ENCODE assay signal across 9 cellular contexts in genomic region chr4:80185787-80186548, GRCh38. TPM values are rescaled to one million over a fixed set of nuclear protein-coding genes. Genes with fewer than 3 reads are reported as not detected.
DNase-seq lines count a peak whose midpoint lies in the region; ATAC-seq, FAIRE-seq and TF ChIP-seq lines count a peak whose summit lies in the region.
"Had no signal": no experiment of that assay in that cellular context is flagged by ENCODE, and none has a peak within 500 bp of the region (broad histone marks: within the 10 kb centered on the region; RNA-seq: fewer than 3 reads in every experiment).

No MANE protein-coding gene starts in this region.

- peaks cover 17 to 65% (median 51%) of the 10 kb centered on the region in 4 donors for H3K4me1 Mint-ChIP-seq in CD4-positive, CD25-positive, alpha-beta regulatory T cell
- H3K4me1 Mint-ChIP-seq in neural progenitor cell, result peaks cover 31% of the 10 kb centered on the region

- H3K27ac ChIP-seq in CD4-positive, CD25-positive, alpha-beta regulatory T cell (ENCODE audit: insufficient read depth, low read length, poor library complexity, severe bottlenecking), result no peak overlapping the region
- H3K27ac ChIP-seq in OCI-LY3 (ENCODE audit: low read length) (no peak overlapping the region), neural progenitor cell (no peak overlapping the region), aorta (ENCODE audit: low read depth in 1 of 2, low read length in 2 of 2) (no peak overlapping the region)
- no peak overlapping the region for H3K27ac ChIP-seq in effector memory CD4-positive, alpha-beta T cell (ENCODE audit: insufficient read depth, low read length, poor library complexity, severe bottlenecking)
- H3K27ac ChIP-seq: thyroid gland had no signal

- H3K9ac ChIP-seq in OCI-LY3 (ENCODE audit: low read length) (no peak overlapping the region), neural progenitor cell (no peak overlapping the region)

- FAIRE-seq in urothelium cell line (lab: Jason Lieb, UNC) (no peak), H54 (lab: Jason Lieb, UNC) (no peak)

- POLR2A ChIA-PET in GM10248 (lab: Yijun Ruan, JAX), result no interaction called here

- peaks cover 11% of the 10 kb centered on the region for H3F3A ChIP-seq in neural progenitor cell (ENCODE audit: low read depth)

- H3K36me3 ChIP-seq in CD4-positive, CD25-positive, alpha-beta regulatory T cell (ENCODE audit: control insufficient read depth, insufficient read depth, low read length), result peaks cover 12% of the 10 kb centered on the region
- H3K36me3 ChIP-seq in OCI-LY3 (replicated peaks; ENCODE audit: low read depth, low read length) (no peaks in the 10 kb centered on the region), neural progenitor cell (no peaks in the 10 kb centered on the region), aorta (ENCODE audit: control insufficient read depth in 1 of 2, insufficient read depth in 2 of 2, low read length in 1 of 2) (no peaks in the 10 kb centered on the region)
- no peaks in the 10 kb centered on the region for H3K36me3 ChIP-seq in effector memory CD4-positive, alpha-beta T cell (ENCODE audit: control insufficient read depth, insufficient read depth, low read length)
- H3K36me3 ChIP-seq: thyroid gland had no signal

- H3K4me3 ChIP-seq in CD4-positive, CD25-positive, alpha-beta regulatory T cell (ENCODE audit: low read depth, low read length), result peak overlapping the region; percentile 97
- H3K4me3 ChIP-seq in OCI-LY3 (ENCODE audit: low read length), result peak overlapping the region; percentile 95; the same call in 1 of the 2 replicates
- H3K4me3 ChIP-seq in effector memory CD4-positive, alpha-beta T cell (ENCODE audit: insufficient read depth, low read depth, low read length, poor library complexity, severe bottlenecking), result peak overlapping the region; percentile 100
- no peak overlapping the region for H3K4me3 ChIP-seq in neural progenitor cell
- H3K4me3 ChIP-seq in aorta (ENCODE audit: low read length in 2 of 2), result no peak overlapping the region

- H3K27me3 Mint-ChIP-seq in CD4-positive, CD25-positive, alpha-beta regulatory T cell, result no peaks in the 10 kb centered on the region
- peaks cover 81% of the 10 kb centered on the region for H3K27me3 Mint-ChIP-seq in neural progenitor cell (ENCODE audit: insufficient read depth, low read depth)

- TF ChIP-seq CTCF in OCI-LY3 (IDR thresholded peaks at IDR 0.05; ENCODE audit: low read depth, low read length) (no peak), neural progenitor cell (IDR thresholded peaks at IDR 0.05) (no peak), GM10248 (IDR thresholded peaks at IDR 0.05; ENCODE audit: control extremely low read depth, extremely low read depth, low read depth, missing control alignments) (no peak)

- no peak for DNase-seq in CD4-positive, CD25-positive, alpha-beta regulatory T cell
- no peak for DNase-seq in effector memory CD4-positive, alpha-beta T cell
- DNase-seq in neural progenitor cell (ENCODE audit: low spot score) (peak; percentile 57), GM10248 (ENCODE audit: extremely low spot score) (no peak), urothelium cell line (ENCODE audit: low spot score) (no peak), H54 (ENCODE audit: insufficient read length, low spot score) (no peak), aorta (no peak)
- DNase-seq: thyroid gland had no signal

- no peaks in the 10 kb centered on the region for H3K27me3 ChIP-seq in CD4-positive, CD25-positive, alpha-beta regulatory T cell (ENCODE audit: control insufficient read depth, insufficient read depth, low read length)
- H3K27me3 ChIP-seq in OCI-LY3 (ENCODE audit: low read depth, low read length) (peaks cover 19% of the 10 kb centered on the region), neural progenitor cell (peaks cover 100% of the 10 kb centered on the region), aorta (ENCODE audit: control insufficient read depth in 1 of 2, insufficient read depth in 2 of 2, low read length in 1 of 2) (peaks cover 0 to 7% of the 10 kb centered on the region in 2 donors)
- H3K27me3 ChIP-seq in effector memory CD4-positive, alpha-beta T cell (replicated peaks; ENCODE audit: control insufficient read depth, insufficient read depth, low read length, poor library complexity, severe bottlenecking), result no peaks in the 10 kb centered on the region

- TF ChIP-seq POLR2A in H54 (IDR thresholded peaks at IDR 0.05; ENCODE audit: low read depth, low read length), result no peak

- H2AFZ ChIP-seq in OCI-LY3 (ENCODE audit: low read depth, low read length) (no peak overlapping the region), neural progenitor cell (replicated peaks) (no peak overlapping the region)

- peaks cover 54% of the 10 kb centered on the region for H3K4me1 ChIP-seq in CD4-positive, CD25-positive, alpha-beta regulatory T cell (ENCODE audit: control insufficient read depth, insufficient read depth, low read length, poor library complexity, severe bottlenecking)
- H3K4me1 ChIP-seq in OCI-LY3 (ENCODE audit: low read length), result peaks cover 19% of the 10 kb centered on the region
- H3K4me1 ChIP-seq in effector memory CD4-positive, alpha-beta T cell (ENCODE audit: control insufficient read depth, insufficient read depth, low read length, poor library complexity, severe bottlenecking), result peaks cover 23% of the 10 kb centered on the region
- peaks cover 5% of the 10 kb centered on the region for H3K4me1 ChIP-seq in neural progenitor cell
- H3K4me1 ChIP-seq in aorta (ENCODE audit: control insufficient read depth in 1 of 2, insufficient read depth in 2 of 2, low read length in 2 of 2), result no peaks in the 10 kb centered on the region

- no peaks in the 10 kb centered on the region for H3K79me2 ChIP-seq in OCI-LY3 (ENCODE audit: low read length)
- H3K79me2 ChIP-seq in neural progenitor cell (ENCODE audit: low read depth), result no peaks in the 10 kb centered on the region

- H3K27ac Mint-ChIP-seq in CD4-positive, CD25-positive, alpha-beta regulatory T cell, result peak overlapping the region; percentile 94 to 98 (median 98)
- no peak overlapping the region for H3K27ac Mint-ChIP-seq in neural progenitor cell

- CTCF ChIA-PET in GM10248 (lab: Yijun Ruan, JAX), result interaction anchor here (1.0 to 4.4 kb wide), 8 partner anchors 11 to 1234 kb away, joined by 3 to 30 read pairs (median 4); partner anchors contain the start of gene PRDM8

- peak overlapping the region; percentile 98 to 100 (median 100) for H3K4me3 Mint-ChIP-seq in CD4-positive, CD25-positive, alpha-beta regulatory T cell
- peak overlapping the region; percentile 89 for H3K4me3 Mint-ChIP-seq in neural progenitor cell

- H3K4me2 ChIP-seq in OCI-LY3 (ENCODE audit: low read length) (peak overlapping the region; percentile 89), neural progenitor cell (peak overlapping the region; percentile 76)

- no peaks in the 10 kb centered on the region for H3K9me3 ChIP-seq in CD4-positive, CD25-positive, alpha-beta regulatory T cell (ENCODE audit: control insufficient read depth in 2 of 2, low read length in 2 of 2)
- no peaks in the 10 kb centered on the region for H3K9me3 ChIP-seq in OCI-LY3 (ENCODE audit: insufficient read depth, low read length)
- no peaks in the 10 kb centered on the region for H3K9me3 ChIP-seq in effector memory CD4-positive, alpha-beta T cell (ENCODE audit: control insufficient read depth, low read length)
- no peaks in the 10 kb centered on the region for H3K9me3 ChIP-seq in neural progenitor cell (ENCODE audit: low read depth)
- no peaks in the 10 kb centered on the region for H3K9me3 ChIP-seq in aorta (ENCODE audit: control insufficient read depth, low read length)
- H3K9me3 ChIP-seq: thyroid gland had no signal

- H3K9me3 Mint-ChIP-seq in CD4-positive, CD25-positive, alpha-beta regulatory T cell, result peaks cover 0 to 2% (median 0%) of the 10 kb centered on the region in 7 donors
- H3K9me3 Mint-ChIP-seq in neural progenitor cell, result peaks cover 5% of the 10 kb centered on the region

- ATAC-seq in CD4-positive, CD25-positive, alpha-beta regulatory T cell (ENCODE audit: low read depth in 2 of 2), result no peak
- no peak for ATAC-seq in aorta (ENCODE audit: low FRiP score)

- WGBS in aorta, 2 donors, result 7 to 10% methylated on average over 23 of the region's 23 CpGs

- H3K36me3 Mint-ChIP-seq in CD4-positive, CD25-positive, alpha-beta regulatory T cell, result peaks cover 15% of the 10 kb centered on the region
- H3K36me3 Mint-ChIP-seq in neural progenitor cell, result no peaks in the 10 kb centered on the region

- H4K20me1 ChIP-seq in OCI-LY3 (ENCODE audit: insufficient read depth, low read length), result no peaks in the 10 kb centered on the region
- peaks cover 64% of the 10 kb centered on the region for H4K20me1 ChIP-seq in neural progenitor cell (ENCODE audit: low read depth)

- intact Hi-C loops in aorta (cut with DNase I), result no loop called here

RNA-seq across cellular contexts. Expression of gene PRDM8, which starts 11.3 kb away (rescaled TPM):
- total RNA-seq in CD4-positive, CD25-positive, alpha-beta regulatory T cell, result 31.7 TPM
- 1 to 10 TPM; 2.0 to 4.7 (median 3.6) TPM for polyA plus RNA-seq in CD4-positive, CD25-positive, alpha-beta regulatory T cell
- 0.03 TPM in 1 of 2 replicates, not detected in the other for total RNA-seq in neural progenitor cell (ENCODE audit: low replicate concordance)
- total RNA-seq in aorta, result 1 to 10 TPM; 3.6 to 4.8 TPM
- 1 to 10 TPM in 1 of 2 donors, under 1 TPM in 1; 0.31 to 1.0 TPM for polyA plus RNA-seq in aorta

Comparison
In these comparisons a context has a peak if more than half of its experiments do, and no peak if none do; other contexts are left out.
1. H3K4me3 ChIP-seq: peak in CD4-positive, CD25-positive, alpha-beta regulatory T cell (single experiment), OCI-LY3 (single experiment) and effector memory CD4-positive, alpha-beta T cell (single experiment); none in neural progenitor cell (single experiment) and aorta (0 of 2).